Comparison of ENCODE assay signal across 30 cellular contexts in the genomic region with DNA sequence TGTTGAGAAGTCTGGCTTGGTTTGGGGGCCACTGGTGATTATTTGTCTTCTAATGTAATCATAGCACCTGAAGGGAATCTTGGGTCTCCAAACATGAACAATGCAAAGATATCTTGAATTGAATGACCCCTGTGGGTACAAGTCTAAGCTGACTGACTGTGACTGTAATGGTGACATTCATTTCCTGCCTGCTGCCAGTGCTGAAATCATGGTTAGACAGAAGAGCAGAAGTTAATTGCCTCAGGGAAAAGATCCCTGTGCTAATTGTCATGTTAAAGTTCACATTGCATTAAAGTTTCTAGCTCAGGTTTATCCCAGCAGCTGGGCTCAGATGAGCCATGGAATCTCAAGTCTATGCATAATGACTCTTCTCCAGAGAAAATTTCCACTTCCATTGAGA.
"Had no signal": no experiment of that assay in that cellular context is flagged by ENCODE, and none has a peak within 500 bp of the region (broad histone marks: within the 10 kb centered on the region; RNA-seq: fewer than 3 reads in every experiment).

No MANE protein-coding gene starts in this region.

- H3K4me2 ChIP-seq: hepatocyte, smooth muscle cell had no signal

- H3K4me3 ChIP-seq: colonic mucosa, gastrocnemius medialis, hepatocyte, left lung, prostate gland, right atrium auricular region, smooth muscle cell, thyroid gland had no signal

- H3K36me3 ChIP-seq: colonic mucosa, gastrocnemius medialis, left lung, prostate gland, right atrium auricular region, thyroid gland had no signal

- ATAC-seq: esophagus mucosa; gastrocnemius medialis; left cardiac atrium; left lung; naive thymus-derived CD4-positive, alpha-beta T cell; sciatic nerve; stimulated activated naive CD8-positive, alpha-beta T cell treated with anti-CD3 and anti-CD28 coated beads, Interleukin-15, amount 100 ng/mL, for 72 hours had no signal

- H3K79me2 ChIP-seq: hepatocyte had no signal

- H3K27me3 ChIP-seq: colonic mucosa, gastrocnemius medialis, hepatocyte, left lung, right atrium auricular region, thyroid gland had no signal

- H2AFZ ChIP-seq: hepatocyte had no signal

- H3K4me1 Mint-ChIP-seq: nephron; stimulated activated naive CD8-positive, alpha-beta T cell treated with anti-CD3 and anti-CD28 coated beads, Interleukin-15, amount 100 ng/mL, for 72 hours had no signal

- FAIRE-seq: islet of Langerhans had no signal

- DNase-seq: colonic mucosa; effector CD8-positive, alpha-beta T cell; endodermal cell; foreskin fibroblast; gastrocnemius medialis; head of caudate nucleus; left cardiac atrium; left lung; mesenchymal stem cell; midbrain; naive thymus-derived CD4-positive, alpha-beta T cell; nucleus accumbens; stimulated activated CD4-positive, alpha-beta T cell treated with anti-CD3 and anti-CD28 coated beads, Interleukin-12 subunit alpha, Interleukin-12 subunit beta, amount 100 ng/mL, for 4 hours; stimulated activated CD4-positive, alpha-beta T cell treated with anti-CD3 and anti-CD28 coated beads, Interleukin-1b, Interleukin-23, amount 100 ng/mL, for 48 hours; stimulated activated CD4-positive, alpha-beta T cell treated with anti-CD3 and anti-CD28 coated beads, Interleukin-4, amount 100 ng/mL, for 1 hour; stimulated activated CD8-positive, alpha-beta memory T cell treated with anti-CD3 and anti-CD28 coated beads, Interleukin-4, amount 100 ng/mL, for 48 hours; stimulated activated naive CD4-positive, alpha-beta T cell; stimulated activated naive CD8-positive, alpha-beta T cell treated with anti-CD3 and anti-CD28 coated beads, Interleukin-15, amount 100 ng/mL, for 72 hours; thyroid gland; trophoblast cell had no signal

- H3K27me3 Mint-ChIP-seq: dendritic cell treated with granulocyte-macrophage colony-stimulating factor and Interleukin-4, amounts not matched to agents 40 ng/mL and 50 ng/mL, for 4 days; stimulated activated naive CD8-positive, alpha-beta T cell treated with anti-CD3 and anti-CD28 coated beads, Interleukin-15, amount 100 ng/mL, for 72 hours had no signal

- H3K9me3 Mint-ChIP-seq: dendritic cell treated with granulocyte-macrophage colony-stimulating factor and Interleukin-4, amounts not matched to agents 40 ng/mL and 50 ng/mL, for 4 days; endodermal cell; naive thymus-derived CD4-positive, alpha-beta T cell; nephron; stimulated activated naive CD8-positive, alpha-beta T cell treated with anti-CD3 and anti-CD28 coated beads, Interleukin-15, amount 100 ng/mL, for 72 hours had no signal

- H3K27ac ChIP-seq: colonic mucosa, epithelial cell of prostate, gastrocnemius medialis, hepatocyte, left lung, prostate gland, right atrium auricular region, thyroid gland had no signal

- H3K4me1 ChIP-seq: colonic mucosa, gastrocnemius medialis, left lung, prostate gland, right atrium auricular region, thyroid gland had no signal

- H3K4me3 Mint-ChIP-seq: dendritic cell treated with granulocyte-macrophage colony-stimulating factor and Interleukin-4, amounts not matched to agents 40 ng/mL and 50 ng/mL, for 4 days; endodermal cell; naive thymus-derived CD4-positive, alpha-beta T cell; nephron; stimulated activated naive CD8-positive, alpha-beta T cell treated with anti-CD3 and anti-CD28 coated beads, Interleukin-15, amount 100 ng/mL, for 72 hours had no signal

- H3K9me3 ChIP-seq: colonic mucosa, gastrocnemius medialis, left lung, prostate gland, right atrium auricular region, thyroid gland had no signal

- H3K27ac Mint-ChIP-seq: dendritic cell treated with granulocyte-macrophage colony-stimulating factor and Interleukin-4, amounts not matched to agents 40 ng/mL and 50 ng/mL, for 4 days; endodermal cell; naive thymus-derived CD4-positive, alpha-beta T cell; nephron had no signal

- H3K36me3 Mint-ChIP-seq: naive thymus-derived CD4-positive, alpha-beta T cell had no signal
